12 cellular contexts compared by ENCODE assay signal in genomic region chr6:170403451-170403850, GRCh38.
DNase-seq lines count a peak whose midpoint lies in the region; ATAC-seq, FAIRE-seq and TF ChIP-seq lines count a peak whose summit lies in the region.
"Had no signal": no experiment of that assay in that cellular context is flagged by ENCODE, and none has a peak within 500 bp of the region (broad histone marks: within the 10 kb centered on the region; RNA-seq: fewer than 3 reads in every experiment).

No MANE protein-coding gene starts in this region.

- intact Hi-C loops in lower leg skin (cut with DNase I; ENCODE audit: low total_unique reads), result no loop called here

- no peaks in the 10 kb centered on the region for H3F3A ChIP-seq in GM23338 (replicated peaks; ENCODE audit: low read depth)

- H3K4me2 ChIP-seq in GM23338, result peak overlapping the region; percentile 41; the same call in 1 of the 2 replicates
- H3K4me2 ChIP-seq in astrocyte (ENCODE audit: low read length), result peak overlapping the region; percentile 72
- no peak overlapping the region for H3K4me2 ChIP-seq in osteoblast (ENCODE audit: insufficient read depth, low read length)

- H3K27ac Mint-ChIP-seq in GM23338 (peak overlapping the region; percentile 55; the same call in 1 of the 2 replicates), astrocyte (ENCODE audit: unreplicated experiment) (peak overlapping the region; percentile 97)
- H3K27ac Mint-ChIP-seq in stimulated activated memory B cell treated with anti-CD40 and anti-IgM and Interleukin-4, amounts not matched to agents 10 μg/mL and 1 μg/mL and 100 μg/mL, for 72 hours, result no peak overlapping the region

- 73 to 87% methylated on average over 3 of the region's 3 CpGs for WGBS in lower leg skin, 2 donors

- H3K4me3 ChIP-seq in GM23338 (no peak overlapping the region), astrocyte (ENCODE audit: insufficient read depth, low read depth, low read length) (peak overlapping the region; percentile 11), osteoblast (ENCODE audit: insufficient read depth, low read length) (no peak overlapping the region), lower leg skin (ENCODE audit: low read depth, poor library complexity, severe bottlenecking) (no peak overlapping the region)

- H3K4me3 Mint-ChIP-seq in GM23338, result peak overlapping the region; percentile 25; the same call in 1 of the 3 replicates
- peak overlapping the region; percentile 42 for H3K4me3 Mint-ChIP-seq in astrocyte (ENCODE audit: unreplicated experiment)
- H3K4me3 Mint-ChIP-seq in stimulated activated memory B cell treated with anti-CD40 and anti-IgM and Interleukin-4, amounts not matched to agents 10 μg/mL and 1 μg/mL and 100 μg/mL, for 72 hours, result no peak overlapping the region

- H3K36me3 Mint-ChIP-seq in GM23338 (ENCODE audit: low read depth), result peaks cover 20% of the 10 kb centered on the region
- H3K36me3 Mint-ChIP-seq in astrocyte (ENCODE audit: low read depth, unreplicated experiment), result peaks cover 14% of the 10 kb centered on the region
- H3K36me3 Mint-ChIP-seq in stimulated activated memory B cell treated with anti-CD40 and anti-IgM and Interleukin-4, amounts not matched to agents 10 μg/mL and 1 μg/mL and 100 μg/mL, for 72 hours, result peaks cover 82% of the 10 kb centered on the region

- no peaks in the 10 kb centered on the region for H3K27me3 ChIP-seq in GM23338 (ENCODE audit: insufficient read depth)
- no peaks in the 10 kb centered on the region for H3K27me3 ChIP-seq in astrocyte (ENCODE audit: insufficient read depth, low read length)
- H3K27me3 ChIP-seq in foreskin keratinocyte, result no peaks in the 10 kb centered on the region
- no peaks in the 10 kb centered on the region for H3K27me3 ChIP-seq in osteoblast (ENCODE audit: insufficient read depth, low read length)

- 0 out of 2 replicates have a peak, but pooled peaks cover 5% of the 10 kb centered on the region for H4K20me1 ChIP-seq in GM23338 (replicated peaks; ENCODE audit: insufficient read depth)
- no peaks in the 10 kb centered on the region for H4K20me1 ChIP-seq in astrocyte (ENCODE audit: insufficient read depth, low read length)
- H4K20me1 ChIP-seq in osteoblast (ENCODE audit: insufficient read depth, low read length), result no peaks in the 10 kb centered on the region

- H3K4me1 Mint-ChIP-seq in GM23338 (peaks cover 29% of the 10 kb centered on the region), astrocyte (ENCODE audit: low read depth, unreplicated experiment) (peaks cover 55% of the 10 kb centered on the region)
- no peaks in the 10 kb centered on the region for H3K4me1 Mint-ChIP-seq in stimulated activated memory B cell treated with anti-CD40 and anti-IgM and Interleukin-4, amounts not matched to agents 10 μg/mL and 1 μg/mL and 100 μg/mL, for 72 hours

- FAIRE-seq in astrocyte (lab: Jason Lieb, UNC), result no peak
- FAIRE-seq in H54 (lab: Jason Lieb, UNC), result no peak

- no peak for TF ChIP-seq POLR2A in lower leg skin (IDR thresholded peaks at IDR 0.05)
- no peak for TF ChIP-seq POLR2A in H54 (IDR thresholded peaks at IDR 0.05; ENCODE audit: low read depth, low read length)

- H3K9me3 Mint-ChIP-seq in GM23338, result no peaks in the 10 kb centered on the region; the same call in 2 of the 3 replicates
- peaks cover 3% of the 10 kb centered on the region for H3K9me3 Mint-ChIP-seq in astrocyte (ENCODE audit: unreplicated experiment)
- no peaks in the 10 kb centered on the region for H3K9me3 Mint-ChIP-seq in stimulated activated memory B cell treated with anti-CD40 and anti-IgM and Interleukin-4, amounts not matched to agents 10 μg/mL and 1 μg/mL and 100 μg/mL, for 72 hours

- H3K36me3 ChIP-seq in GM23338 (ENCODE audit: insufficient read depth) (no peaks in the 10 kb centered on the region), astrocyte (ENCODE audit: insufficient read depth, low read length) (peaks cover 7% of the 10 kb centered on the region), osteoblast (ENCODE audit: insufficient read depth, low read length) (peaks cover 19% of the 10 kb centered on the region)

- H3K4me1 ChIP-seq in GM23338 (ENCODE audit: insufficient read depth) (peaks cover 16% of the 10 kb centered on the region), astrocyte (ENCODE audit: insufficient read depth, low read length) (peaks cover 39% of the 10 kb centered on the region), foreskin keratinocyte (peaks cover 23% of the 10 kb centered on the region), osteoblast (ENCODE audit: insufficient read depth, low read length) (peaks cover 32% of the 10 kb centered on the region)

- H3K9ac ChIP-seq in astrocyte (ENCODE audit: low read length), result peak overlapping the region; percentile 82

- DNase-seq in GM23338 (ENCODE audit: low spot score) (peak; percentile 76), astrocyte (ENCODE audit: low read depth) (peak; percentile 87), foreskin keratinocyte (peak in 1 of 2 donors; percentile 21), osteoblast (ENCODE audit: insufficient read length, low spot score, missing footprints) (no peak), lower leg skin (ENCODE audit: low spot score in 2 of 2) (no peak), GM10266 (ENCODE audit: extremely low spot score) (no peak), H54 (ENCODE audit: insufficient read length, low spot score) (no peak)
- DNase-seq: NCI-H1417 treated with DMSO at 0.1 percent for 48 hours, NCI-H69, SHP77 treated with DMSO at 0.1 percent for 48 hours had no signal

- H3K27ac ChIP-seq in GM23338 (ENCODE audit: low read depth) (no peak overlapping the region), astrocyte (ENCODE audit: low read depth, low read length) (peak overlapping the region; percentile 98), foreskin keratinocyte (peak overlapping the region; percentile 93), osteoblast (ENCODE audit: low read depth, low read length) (peak overlapping the region; percentile 93)
- H3K27ac ChIP-seq: C4-2B had no signal

- ATAC-seq in GM23338, result peak; percentile 98
- ATAC-seq in foreskin keratinocyte, result no peak
- ATAC-seq in stimulated activated memory B cell treated with anti-CD40 and anti-IgM and Interleukin-4, amounts not matched to agents 10 μg/mL and 1 μg/mL and 100 μg/mL, for 72 hours, result no peak

- H3K9me3 ChIP-seq in astrocyte (ENCODE audit: insufficient read depth, low read depth, low read length) (no peaks in the 10 kb centered on the region), osteoblast (ENCODE audit: low read depth, low read length) (no peaks in the 10 kb centered on the region)

- TF ChIP-seq CTCF in GM23338 (conservative IDR thresholded peaks at IDR 0.05; ENCODE audit: low read depth in 2 of 2) (no peak), astrocyte (IDR thresholded peaks at IDR 0.05; ENCODE audit: insufficient read depth, low read depth, low read length) (no peak), foreskin keratinocyte (conservative IDR thresholded peaks at IDR 0.05) (no peak), osteoblast (IDR thresholded peaks at IDR 0.05; ENCODE audit: extremely low read depth, low read depth, low read length) (no peak), lower leg skin (IDR thresholded peaks at IDR 0.05) (no peak), GM10266 (IDR thresholded peaks at IDR 0.05; ENCODE audit: control insufficient read depth, insufficient read depth, low read depth, missing control alignments) (no peak)

- H3K79me2 ChIP-seq in GM23338 (replicated peaks; ENCODE audit: insufficient read depth) (no peaks in the 10 kb centered on the region), astrocyte (ENCODE audit: insufficient read depth, low read length) (no peaks in the 10 kb centered on the region), osteoblast (ENCODE audit: insufficient read depth, low read length) (no peaks in the 10 kb centered on the region)

- H2AFZ ChIP-seq in GM23338, result no peak overlapping the region
- H2AFZ ChIP-seq in astrocyte (ENCODE audit: low read depth, low read length), result no peak overlapping the region
- no peak overlapping the region for H2AFZ ChIP-seq in osteoblast (ENCODE audit: low read length)

- H3K9me2 ChIP-seq in GM23338 (ENCODE audit: insufficient read depth), result no peaks in the 10 kb centered on the region

- H3K27me3 Mint-ChIP-seq in GM23338 (ENCODE audit: insufficient read depth, low read depth, poor library complexity) (peaks cover 13% of the 10 kb centered on the region), astrocyte (ENCODE audit: low read depth, unreplicated experiment) (no peaks in the 10 kb centered on the region)
- no peaks in the 10 kb centered on the region for H3K27me3 Mint-ChIP-seq in stimulated activated memory B cell treated with anti-CD40 and anti-IgM and Interleukin-4, amounts not matched to agents 10 μg/mL and 1 μg/mL and 100 μg/mL, for 72 hours

TF ChIP-seq in GM23338, 12 proteins besides CTCF, POLR2A, EP300 and RAD21:
- TF ChIP-seq CREB1 (CRISPR knock-in tag; IDR thresholded peaks at IDR 0.05; ENCODE audit: low read depth) (0 out of 2 replicates have a peak, but pooled peaks have one; percentile 36), POLR2AphosphoS5 (IDR thresholded peaks at IDR 0.05; ENCODE audit: low read depth) (no peak), NANOG (IDR thresholded peaks at IDR 0.05; ENCODE audit: borderline replicate concordance) (no peak)

Comparison
In these comparisons a context has a peak if more than half of its experiments do, and no peak if none do; other contexts are left out.
1. DNase-seq: peak in GM23338 (single experiment) and astrocyte (single experiment); none in osteoblast (single experiment), lower leg skin (0 of 2), GM10266 (single experiment) and H54 (single experiment).